Comparison of ENCODE assay signal across 23 cellular contexts in the genomic region with DNA sequence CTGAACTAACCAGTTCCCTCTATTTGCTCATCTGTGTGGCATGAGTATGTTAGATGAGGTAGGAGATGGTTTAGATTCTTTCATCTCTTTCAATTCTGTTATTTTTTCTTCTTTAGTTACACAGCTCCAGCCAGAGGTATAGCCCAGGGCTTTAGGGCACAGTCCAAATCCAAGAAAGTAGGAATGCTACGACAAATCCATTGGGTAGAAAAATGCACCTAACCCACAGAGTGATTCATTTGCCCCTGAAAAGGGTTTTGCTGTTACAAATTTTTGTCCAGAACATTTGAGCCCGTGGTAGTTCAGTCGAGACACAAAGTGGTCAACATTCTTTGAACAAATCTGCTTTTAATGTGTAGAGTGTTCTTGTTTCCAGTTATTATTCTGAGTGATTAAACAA.
DNase-seq lines count a peak whose midpoint lies in the region; ATAC-seq and TF ChIP-seq lines count a peak whose summit lies in the region.
"Had no signal": no experiment of that assay in that cellular context is flagged by ENCODE, and none has a peak within 500 bp of the region (broad histone marks: within the 10 kb centered on the region; RNA-seq: fewer than 3 reads in every experiment).

No MANE protein-coding gene starts in this region.

- no peak overlapping the region for H3K4me3 Mint-ChIP-seq in chondrocyte (ENCODE audit: unreplicated experiment)
- H3K4me3 Mint-ChIP-seq: activated B cell treated with CpG ODN at 0.5 μM for 24 hours; activated CD8-positive, alpha-beta T cell treated with anti-CD3 and anti-CD28 coated beads for 36 hours; activated T-cell treated with anti-CD3 and anti-CD28 coated beads, Interleukin-2, amount 50 U/mL, for 24 hours had no signal

- peak overlapping the region; percentile 69 for H3K27ac Mint-ChIP-seq in chondrocyte (ENCODE audit: unreplicated experiment)
- H3K27ac Mint-ChIP-seq: activated B cell treated with CpG ODN at 0.5 μM for 24 hours; activated CD8-positive, alpha-beta T cell treated with anti-CD3 and anti-CD28 coated beads for 36 hours; activated T-cell treated with anti-CD3 and anti-CD28 coated beads, Interleukin-2, amount 50 U/mL, for 24 hours had no signal

- no peak overlapping the region for H3K18ac ChIP-seq in trophoblast cell (ENCODE audit: low read length)

- no peak overlapping the region for H3K4me3 ChIP-seq in trophoblast cell (ENCODE audit: low read depth, low read length)
- H3K4me3 ChIP-seq: BLaER1, cardiac muscle cell, dorsolateral prefrontal cortex, tibial nerve had no signal

- no peak overlapping the region for H4K8ac ChIP-seq in trophoblast cell (ENCODE audit: low read depth, low read length)

- peak; percentile 50 for DNase-seq in Daoy (ENCODE audit: low read depth)
- peak; percentile 51 for DNase-seq in NCI-H226
- DNase-seq in chondrocyte (ENCODE audit: low spot score), result no peak
- DNase-seq in trophoblast cell, result peak; percentile 82 to 91
- no peak for DNase-seq in SIG-M5 (lab: John Stamatoyannopoulos, UW)
- no peak for DNase-seq in NCI-H128 (lab: John Stamatoyannopoulos, UW; ENCODE audit: unreplicated experiment)
- DNase-seq in activated T-cell treated with anti-CD3 and anti-CD28 coated beads, Interleukin-2, amount 50 U/mL, for 48 hours, result no peak
- DNase-seq: activated B cell treated with CpG ODN at 0.5 μM for 24 hours; activated CD8-positive, alpha-beta T cell treated with anti-CD3 and anti-CD28 coated beads for 36 hours; activated naive CD4-positive, alpha-beta T cell treated with anti-CD3 and anti-CD28 coated beads, Interleukin-2, amount 50 U/mL, for 16 hours; activated T-cell treated with anti-CD3 and anti-CD28 coated beads, Interleukin-2, amount 50 U/mL, for 24 hours; dorsolateral prefrontal cortex; Karpas-422; NCI-H1105 treated with DMSO at 0.1 percent for 48 hours; NCI-H526 treated with DMSO at 0.1 percent for 48 hours; right cardiac atrium; stimulated activated naive CD4-positive, alpha-beta T cell had no signal

- peaks cover 51% of the 10 kb centered on the region for H3K4me1 Mint-ChIP-seq in chondrocyte (ENCODE audit: low read depth)
- H3K4me1 Mint-ChIP-seq: activated B cell treated with CpG ODN at 0.5 μM for 24 hours had no signal

- no peak overlapping the region for H3K23ac ChIP-seq in trophoblast cell (ENCODE audit: low read length)

- no peak overlapping the region for H2BK5ac ChIP-seq in trophoblast cell (ENCODE audit: low read depth, low read length, poor library complexity)

- H3K79me2 ChIP-seq in trophoblast cell (ENCODE audit: control insufficient read depth, insufficient read depth, low read length, poor library complexity), result peaks cover 1% of the 10 kb centered on the region

- H3K9me3 ChIP-seq in trophoblast cell (ENCODE audit: insufficient read depth, low read depth, low read length), result no peaks in the 10 kb centered on the region
- H3K9me3 ChIP-seq: tibial nerve had no signal

- no peak for ATAC-seq in GM19023 (IDR thresholded peaks at IDR 0.05; ENCODE audit: unreplicated experiment)
- ATAC-seq: activated CD8-positive, alpha-beta T cell treated with anti-CD3 and anti-CD28 coated beads for 36 hours; left lobe of liver; right cardiac atrium; Right ventricle myocardium inferior had no signal

- H3K27ac ChIP-seq in trophoblast cell (ENCODE audit: low read depth, low read length), result no peak overlapping the region
- H3K27ac ChIP-seq: BLaER1, cardiac muscle cell, dorsolateral prefrontal cortex, tibial nerve had no signal

- H3K4me2 ChIP-seq in trophoblast cell (ENCODE audit: low read length), result no peak overlapping the region
- H3K4me2 ChIP-seq: BLaER1 had no signal

- H2AK5ac ChIP-seq in trophoblast cell (ENCODE audit: low read length), result no peak overlapping the region

- H2BK120ac ChIP-seq in trophoblast cell (ENCODE audit: insufficient read depth, low read length, poor library complexity), result no peak overlapping the region

- H3K4ac ChIP-seq in trophoblast cell (ENCODE audit: low read depth, low read length), result no peak overlapping the region

- H3K14ac ChIP-seq in trophoblast cell (ENCODE audit: low read length), result no peak overlapping the region

- H3K27me3 ChIP-seq in trophoblast cell (ENCODE audit: insufficient read depth, low read length), result no peaks in the 10 kb centered on the region
- H3K27me3 ChIP-seq: BLaER1, cardiac muscle cell, tibial nerve had no signal

- no peak overlapping the region for H2BK12ac ChIP-seq in trophoblast cell (ENCODE audit: low read length)

- no peak overlapping the region for H4K91ac ChIP-seq in trophoblast cell (ENCODE audit: low read depth, low read length)

- no peak overlapping the region for H4K12ac ChIP-seq in trophoblast cell (ENCODE audit: low read depth, low read length)

- peaks cover 0 to 8% of the 10 kb centered on the region in 2 experiments for H3K4me1 ChIP-seq in trophoblast cell (ENCODE audit: control insufficient read depth in 1 of 2, insufficient read depth in 2 of 2, low read length in 2 of 2)
- H3K4me1 ChIP-seq: BLaER1, tibial nerve had no signal

- WGBS in trophoblast cell (ENCODE audit: extremely low coverage, insufficient coverage, insufficient read length), result no CpG with 5 or more reads among the region's 3 CpGs

- H3K27me3 Mint-ChIP-seq in chondrocyte (ENCODE audit: low read depth), result no peaks in the 10 kb centered on the region
- H3K27me3 Mint-ChIP-seq: activated B cell treated with CpG ODN at 0.5 μM for 24 hours; activated CD8-positive, alpha-beta T cell treated with anti-CD3 and anti-CD28 coated beads for 36 hours had no signal

- peaks cover 2% of the 10 kb centered on the region for H3K36me3 Mint-ChIP-seq in chondrocyte (ENCODE audit: low read depth)

- peaks cover 9% of the 10 kb centered on the region for H3K9me3 Mint-ChIP-seq in chondrocyte (ENCODE audit: low read depth)
- H3K9me3 Mint-ChIP-seq: activated CD8-positive, alpha-beta T cell treated with anti-CD3 and anti-CD28 coated beads for 36 hours had no signal

- TF ChIP-seq CTCF in chondrocyte (IDR thresholded peaks at IDR 0.05), result no peak

- H3K9ac ChIP-seq in trophoblast cell (ENCODE audit: low read length), result no peak overlapping the region
- H3K9ac ChIP-seq: BLaER1 had no signal

- H3K79me1 ChIP-seq in trophoblast cell (ENCODE audit: low read length), result peaks cover 3% of the 10 kb centered on the region

- H3K36me3 ChIP-seq in trophoblast cell (ENCODE audit: control insufficient read depth in 1 of 2, insufficient read depth in 2 of 2, low read length in 2 of 2), result no peaks in the 10 kb centered on the region
- H3K36me3 ChIP-seq: BLaER1, cardiac muscle cell, tibial nerve had no signal

- no peak overlapping the region for H2AFZ ChIP-seq in trophoblast cell (ENCODE audit: insufficient read depth, low read length, poor library complexity)

Comparison
In these comparisons a context has a peak if more than half of its experiments do, and no peak if none do; other contexts are left out.
1. DNase-seq: peak in Daoy (single experiment), NCI-H226 (single experiment) and trophoblast cell (2 of 2); none in chondrocyte (single experiment), SIG-M5 (single experiment), NCI-H128 (single experiment) and activated T-cell treated with anti-CD3 and anti-CD28 coated beads, Interleukin-2, amount 50 U/mL, for 48 hours (0 of 2).